Comparison of ENCODE assay signal across 20 cellular contexts in the genomic region with DNA sequence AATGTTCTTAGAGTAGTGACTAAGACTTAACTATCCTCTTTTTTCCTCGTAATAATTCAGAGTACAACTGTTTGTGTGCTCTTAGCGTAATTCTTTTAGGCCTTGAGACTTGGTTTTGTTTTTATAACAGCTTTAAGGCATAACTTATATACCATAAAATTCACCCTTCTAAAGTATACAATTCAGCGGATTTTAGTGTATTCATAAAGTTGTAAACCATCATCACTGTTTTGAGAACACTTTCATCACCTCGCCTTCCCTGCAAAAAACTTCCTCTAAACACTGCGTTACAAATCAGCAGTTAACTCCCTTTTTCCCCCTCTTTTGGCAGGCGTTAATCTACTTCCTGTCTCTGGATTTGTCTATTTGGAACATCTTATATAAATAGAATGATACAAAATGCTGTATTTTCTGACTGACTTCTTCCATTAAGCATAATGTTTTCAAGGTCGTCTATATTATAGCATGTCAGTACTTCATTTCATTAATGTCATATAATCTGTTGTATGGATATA. TPM values are rescaled to one million over a fixed set of nuclear protein-coding genes. Genes with fewer than 3 reads are reported as not detected.
A peak's percentile ranks its signal among the peaks of the same experiment; 100 is the strongest.
DNase-seq lines count a peak whose midpoint lies in the region; ATAC-seq, FAIRE-seq and TF ChIP-seq lines count a peak whose summit lies in the region.
"Had no signal": no experiment of that assay in that cellular context is flagged by ENCODE, and none has a peak within 500 bp of the region (broad histone marks: within the 10 kb centered on the region; RNA-seq: fewer than 3 reads in every experiment).

No MANE protein-coding gene starts in this region.

- no peak overlapping the region for H3K4me3 ChIP-seq in osteoblast (ENCODE audit: insufficient read depth, low read length)
- H3K4me3 ChIP-seq: cardiac muscle cell, GM23248, smooth muscle cell, thyroid gland had no signal

- peaks cover 15% of the 10 kb centered on the region for H3K36me3 ChIP-seq in osteoblast (ENCODE audit: insufficient read depth, low read length)
- H3K36me3 ChIP-seq: BE2C, thyroid gland had no signal

- no peak overlapping the region for H3K4me2 ChIP-seq in osteoblast (ENCODE audit: insufficient read depth, low read length)
- H3K4me2 ChIP-seq: smooth muscle cell had no signal

- no peaks in the 10 kb centered on the region for H3K27me3 ChIP-seq in osteoblast (ENCODE audit: insufficient read depth, low read length)
- H3K27me3 ChIP-seq: BE2C, cardiac muscle cell, thyroid gland had no signal

- no peak for TF ChIP-seq CTCF in HFFc6 (IDR thresholded peaks at IDR 0.05)
- no peak for TF ChIP-seq CTCF in osteoblast (IDR thresholded peaks at IDR 0.05; ENCODE audit: extremely low read depth, low read depth, low read length)
- no peak for TF ChIP-seq CTCF in D721Med (IDR thresholded peaks at IDR 0.05; ENCODE audit: insufficient read depth, missing control alignments)

- peak overlapping the region; percentile 48 for H3K27ac Mint-ChIP-seq in HFFc6

- FAIRE-seq in D721Med (lab: Jason Lieb, UNC): no peak
- FAIRE-seq: GM12892, kidney had no signal

- H3K27me3 Mint-ChIP-seq in HFFc6 (ENCODE audit: insufficient read depth): no peaks in the 10 kb centered on the region

- no peaks in the 10 kb centered on the region for H3K9me3 ChIP-seq in osteoblast (ENCODE audit: low read depth, low read length)
- H3K9me3 ChIP-seq: BE2C, thyroid gland had no signal

- H3K4me1 ChIP-seq in osteoblast (ENCODE audit: insufficient read depth, low read length): peaks cover 11% of the 10 kb centered on the region

- H3K79me2 ChIP-seq in osteoblast (ENCODE audit: insufficient read depth, low read length): peaks cover 62% of the 10 kb centered on the region

- no peaks in the 10 kb centered on the region for H4K20me1 ChIP-seq in osteoblast (ENCODE audit: insufficient read depth, low read length)

- no peak for DNase-seq in HFFc6
- peak; percentile 15 for DNase-seq in OCI-M1 (lab: John Stamatoyannopoulos, UW)
- peak; percentile 47 to 71 for DNase-seq in dermis microvascular lymphatic vessel endothelial cell (ENCODE audit: low read depth in 2 of 2)
- peak; percentile 23 for DNase-seq in osteoblast (ENCODE audit: insufficient read length, low spot score, missing footprints)
- DNase-seq in NCI-H526 (lab: John Stamatoyannopoulos, UW): no peak
- DNase-seq in D721Med (ENCODE audit: insufficient read length, low spot score): no peak
- DNase-seq: activated CD4-positive, alpha-beta T cell treated with anti-CD3 and anti-CD28 coated beads, Interleukin-2, amount 50 U/mL, for 48 hours; activated T-cell treated with anti-CD3 and anti-CD28 coated beads, Interleukin-2, amount 50 U/mL, for 4 hours; BE2C; GDM1; GM23248; hippocampal formation; kidney; NCI-H69; PC-3; thyroid gland had no signal

- peak overlapping the region; percentile 3; the same call in 1 of the 2 replicates for H3K4me3 Mint-ChIP-seq in HFFc6
- H3K4me3 Mint-ChIP-seq: activated T-cell treated with anti-CD3 and anti-CD28 coated beads, Interleukin-2, amount 50 U/mL, for 4 hours had no signal

- ATAC-seq in HG03520 (IDR thresholded peaks at IDR 0.05; ENCODE audit: unreplicated experiment): no peak
- ATAC-seq: PC-3 had no signal

- no peak overlapping the region for H3K27ac ChIP-seq in osteoblast (ENCODE audit: low read depth, low read length)
- H3K27ac ChIP-seq: cardiac muscle cell, GM23248 had no signal

- H3K36me3 Mint-ChIP-seq in HFFc6 (ENCODE audit: low read depth): peaks cover 54% of the 10 kb centered on the region

- H3K9me3 Mint-ChIP-seq in HFFc6: no peaks in the 10 kb centered on the region
- H3K9me3 Mint-ChIP-seq: activated T-cell treated with anti-CD3 and anti-CD28 coated beads, Interleukin-2, amount 50 U/mL, for 4 hours had no signal

- peaks cover 48% of the 10 kb centered on the region for H3K4me1 Mint-ChIP-seq in HFFc6 (ENCODE audit: low read depth)

- no peak overlapping the region for H2AFZ ChIP-seq in osteoblast (ENCODE audit: low read length)
- H2AFZ ChIP-seq: GM23248 had no signal

RNA-seq across cellular contexts. Expression of a gene that starts 18.7 kb away (rescaled TPM):
- 10 to 100 TPM; 55.9 to 66.4 (median 60.1) TPM for total RNA-seq in HFFc6 (2021; fragmentation: NEBNext Ultra II Directional; extraction: Animal tissue kit (Norgen Biotek cat#: 25700))
- 40.5 and 48.5 TPM in 2 replicates for total RNA-seq in dermis microvascular lymphatic vessel endothelial cell
- 94.0 and 116 TPM in 2 replicates for total RNA-seq in osteoblast

Comparison
In these comparisons a context has a peak if more than half of its experiments do, and no peak if none do; other contexts are left out.
1. DNase-seq: peak in OCI-M1 (single experiment), dermis microvascular lymphatic vessel endothelial cell (2 of 2) and osteoblast (single experiment); none in HFFc6 (single experiment), NCI-H526 (0 of 2) and D721Med (single experiment).